Comparison of ENCODE assay signal across 2 cellular contexts in the genomic region with DNA sequence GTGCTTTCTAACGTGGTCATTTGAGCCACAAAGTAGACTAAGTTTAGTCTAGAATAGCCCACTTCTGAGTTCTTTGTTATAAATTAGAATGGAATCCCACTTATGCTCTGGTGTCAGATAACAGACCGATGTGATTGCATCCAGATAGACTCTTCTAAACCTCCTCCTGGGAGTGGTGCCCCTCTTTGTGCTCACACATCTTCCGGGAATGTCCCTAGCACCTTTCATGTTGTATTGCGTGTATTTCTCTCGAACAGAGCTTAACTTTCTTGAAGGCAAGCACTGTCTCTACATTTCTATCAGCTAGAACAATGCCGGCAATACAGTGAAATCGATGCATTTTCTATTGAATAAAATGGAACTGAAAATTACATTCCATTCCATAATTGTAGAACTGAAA.
TF ChIP-seq lines count a peak whose summit lies in the region.

No MANE protein-coding gene starts in this region.

TF ChIP-seq in Ishikawa, 13 proteins besides CTCF, POLR2A, EP300 and RAD21:
- TF ChIP-seq NFIC (IDR thresholded peaks at IDR 0.05) (no peak), TEAD4 (IDR thresholded peaks at IDR 0.05) (peak; percentile 31; the same call in 1 of the 2 replicates)

TF ChIP-seq in H1, 55 proteins besides CTCF, POLR2A, EP300 and RAD21:
- 0 out of 2 replicates have a peak, but pooled peaks have one; percentile 42 for TF ChIP-seq TBP (IDR thresholded peaks at IDR 0.05; ENCODE audit: low read depth, low read length)
- TF ChIP-seq TEAD4 (IDR thresholded peaks at IDR 0.05; ENCODE audit: low read depth, low read length) = peak; percentile 60; the same call in 1 of the 2 replicates
- TF ChIP-seq, protein P1, sequence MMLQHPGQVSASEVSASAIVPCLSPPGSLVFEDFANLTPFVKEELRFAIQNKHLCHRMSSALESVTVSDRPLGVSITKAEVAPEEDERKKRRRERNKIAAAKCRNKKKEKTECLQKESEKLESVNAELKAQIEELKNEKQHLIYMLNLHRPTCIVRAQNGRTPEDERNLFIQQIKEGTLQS (IDR thresholded peaks at IDR 0.05; ENCODE audit: insufficient read depth, low read depth, low read length) = no peak
- TF ChIP-seq HDAC2 (IDR thresholded peaks at IDR 0.05; ENCODE audit: borderline replicate concordance in 1 of 2, low read depth in 2 of 2, low read length in 2 of 2) = peak; percentile 23 to 74; a peak in 1 of 4 replicates
- TF ChIP-seq HDAC6 (IDR thresholded peaks at IDR 0.05; ENCODE audit: low read depth, low read length) = no peak
- no peak for TF ChIP-seq SIRT6 (IDR thresholded peaks at IDR 0.05; ENCODE audit: low read length)
- no peak for TF ChIP-seq BCL11A (IDR thresholded peaks at IDR 0.05; ENCODE audit: low read depth in 2 of 2, low read length in 2 of 2)
- no peak for TF ChIP-seq JUND (IDR thresholded peaks at IDR 0.05; ENCODE audit: low read length)
- TF ChIP-seq, protein P2, sequence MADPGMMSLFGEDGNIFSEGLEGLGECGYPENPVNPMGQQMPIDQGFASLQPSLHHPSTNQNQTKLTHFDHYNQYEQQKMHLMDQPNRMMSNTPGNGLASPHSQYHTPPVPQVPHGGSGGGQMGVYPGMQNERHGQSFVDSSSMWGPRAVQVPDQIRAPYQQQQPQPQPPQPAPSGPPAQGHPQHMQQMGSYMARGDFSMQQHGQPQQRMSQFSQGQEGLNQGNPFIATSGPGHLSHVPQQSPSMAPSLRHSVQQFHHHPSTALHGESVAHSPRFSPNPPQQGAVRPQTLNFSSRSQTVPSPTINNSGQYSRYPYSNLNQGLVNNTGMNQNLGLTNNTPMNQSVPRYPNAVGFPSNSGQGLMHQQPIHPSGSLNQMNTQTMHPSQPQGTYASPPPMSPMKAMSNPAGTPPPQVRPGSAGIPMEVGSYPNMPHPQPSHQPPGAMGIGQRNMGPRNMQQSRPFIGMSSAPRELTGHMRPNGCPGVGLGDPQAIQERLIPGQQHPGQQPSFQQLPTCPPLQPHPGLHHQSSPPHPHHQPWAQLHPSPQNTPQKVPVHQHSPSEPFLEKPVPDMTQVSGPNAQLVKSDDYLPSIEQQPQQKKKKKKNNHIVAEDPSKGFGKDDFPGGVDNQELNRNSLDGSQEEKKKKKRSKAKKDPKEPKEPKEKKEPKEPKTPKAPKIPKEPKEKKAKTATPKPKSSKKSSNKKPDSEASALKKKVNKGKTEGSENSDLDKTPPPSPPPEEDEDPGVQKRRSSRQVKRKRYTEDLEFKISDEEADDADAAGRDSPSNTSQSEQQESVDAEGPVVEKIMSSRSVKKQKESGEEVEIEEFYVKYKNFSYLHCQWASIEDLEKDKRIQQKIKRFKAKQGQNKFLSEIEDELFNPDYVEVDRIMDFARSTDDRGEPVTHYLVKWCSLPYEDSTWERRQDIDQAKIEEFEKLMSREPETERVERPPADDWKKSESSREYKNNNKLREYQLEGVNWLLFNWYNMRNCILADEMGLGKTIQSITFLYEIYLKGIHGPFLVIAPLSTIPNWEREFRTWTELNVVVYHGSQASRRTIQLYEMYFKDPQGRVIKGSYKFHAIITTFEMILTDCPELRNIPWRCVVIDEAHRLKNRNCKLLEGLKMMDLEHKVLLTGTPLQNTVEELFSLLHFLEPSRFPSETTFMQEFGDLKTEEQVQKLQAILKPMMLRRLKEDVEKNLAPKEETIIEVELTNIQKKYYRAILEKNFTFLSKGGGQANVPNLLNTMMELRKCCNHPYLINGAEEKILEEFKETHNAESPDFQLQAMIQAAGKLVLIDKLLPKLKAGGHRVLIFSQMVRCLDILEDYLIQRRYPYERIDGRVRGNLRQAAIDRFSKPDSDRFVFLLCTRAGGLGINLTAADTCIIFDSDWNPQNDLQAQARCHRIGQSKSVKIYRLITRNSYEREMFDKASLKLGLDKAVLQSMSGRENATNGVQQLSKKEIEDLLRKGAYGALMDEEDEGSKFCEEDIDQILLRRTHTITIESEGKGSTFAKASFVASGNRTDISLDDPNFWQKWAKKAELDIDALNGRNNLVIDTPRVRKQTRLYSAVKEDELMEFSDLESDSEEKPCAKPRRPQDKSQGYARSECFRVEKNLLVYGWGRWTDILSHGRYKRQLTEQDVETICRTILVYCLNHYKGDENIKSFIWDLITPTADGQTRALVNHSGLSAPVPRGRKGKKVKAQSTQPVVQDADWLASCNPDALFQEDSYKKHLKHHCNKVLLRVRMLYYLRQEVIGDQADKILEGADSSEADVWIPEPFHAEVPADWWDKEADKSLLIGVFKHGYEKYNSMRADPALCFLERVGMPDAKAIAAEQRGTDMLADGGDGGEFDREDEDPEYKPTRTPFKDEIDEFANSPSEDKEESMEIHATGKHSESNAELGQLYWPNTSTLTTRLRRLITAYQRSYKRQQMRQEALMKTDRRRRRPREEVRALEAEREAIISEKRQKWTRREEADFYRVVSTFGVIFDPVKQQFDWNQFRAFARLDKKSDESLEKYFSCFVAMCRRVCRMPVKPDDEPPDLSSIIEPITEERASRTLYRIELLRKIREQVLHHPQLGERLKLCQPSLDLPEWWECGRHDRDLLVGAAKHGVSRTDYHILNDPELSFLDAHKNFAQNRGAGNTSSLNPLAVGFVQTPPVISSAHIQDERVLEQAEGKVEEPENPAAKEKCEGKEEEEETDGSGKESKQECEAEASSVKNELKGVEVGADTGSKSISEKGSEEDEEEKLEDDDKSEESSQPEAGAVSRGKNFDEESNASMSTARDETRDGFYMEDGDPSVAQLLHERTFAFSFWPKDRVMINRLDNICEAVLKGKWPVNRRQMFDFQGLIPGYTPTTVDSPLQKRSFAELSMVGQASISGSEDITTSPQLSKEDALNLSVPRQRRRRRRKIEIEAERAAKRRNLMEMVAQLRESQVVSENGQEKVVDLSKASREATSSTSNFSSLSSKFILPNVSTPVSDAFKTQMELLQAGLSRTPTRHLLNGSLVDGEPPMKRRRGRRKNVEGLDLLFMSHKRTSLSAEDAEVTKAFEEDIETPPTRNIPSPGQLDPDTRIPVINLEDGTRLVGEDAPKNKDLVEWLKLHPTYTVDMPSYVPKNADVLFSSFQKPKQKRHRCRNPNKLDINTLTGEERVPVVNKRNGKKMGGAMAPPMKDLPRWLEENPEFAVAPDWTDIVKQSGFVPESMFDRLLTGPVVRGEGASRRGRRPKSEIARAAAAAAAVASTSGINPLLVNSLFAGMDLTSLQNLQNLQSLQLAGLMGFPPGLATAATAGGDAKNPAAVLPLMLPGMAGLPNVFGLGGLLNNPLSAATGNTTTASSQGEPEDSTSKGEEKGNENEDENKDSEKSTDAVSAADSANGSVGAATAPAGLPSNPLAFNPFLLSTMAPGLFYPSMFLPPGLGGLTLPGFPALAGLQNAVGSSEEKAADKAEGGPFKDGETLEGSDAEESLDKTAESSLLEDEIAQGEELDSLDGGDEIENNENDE (IDR thresholded peaks at IDR 0.05; ENCODE audit: insufficient replicate concordance, low read length) = peak; percentile 91
- peak; percentile 79 for TF ChIP-seq ASH2L (IDR thresholded peaks at IDR 0.05; ENCODE audit: low read length)
- TF ChIP-seq SRF (IDR thresholded peaks at IDR 0.05; ENCODE audit: low read depth, low read length) = no peak
- 0 out of 2 replicates have a peak, but pooled peaks have one; percentile 35 for TF ChIP-seq TAF1 (IDR thresholded peaks at IDR 0.05; ENCODE audit: low read depth, low read length)
- TF ChIP-seq RBBP5 (IDR thresholded peaks at IDR 0.05; ENCODE audit: borderline replicate concordance, low read depth, low read length) = 0 out of 2 replicates have a peak, but pooled peaks have one; percentile 59
- no peak for TF ChIP-seq CBX5 (IDR thresholded peaks at IDR 0.05; ENCODE audit: low read depth, low read length)
- TF ChIP-seq POU5F1 (IDR thresholded peaks at IDR 0.05; ENCODE audit: low read depth, low read length) = no peak
- no peak for TF ChIP-seq RFX5 (IDR thresholded peaks at IDR 0.05; ENCODE audit: borderline replicate concordance, low read depth, low read length)
- TF ChIP-seq CEBPB (IDR thresholded peaks at IDR 0.05; ENCODE audit: low read depth, low read length) = peak; percentile 21; the same call in 1 of the 2 replicates
- no peak for TF ChIP-seq BACH1 (IDR thresholded peaks at IDR 0.05; ENCODE audit: low read length)
- TF ChIP-seq EGR1 (IDR thresholded peaks at IDR 0.05; ENCODE audit: borderline replicate concordance, low read depth, low read length) = no peak
- 0 out of 2 replicates have a peak, but pooled peaks have one; percentile 15 for TF ChIP-seq SIX5 (IDR thresholded peaks at IDR 0.05; ENCODE audit: low read depth, low read length)
- TF ChIP-seq, protein P3, sequence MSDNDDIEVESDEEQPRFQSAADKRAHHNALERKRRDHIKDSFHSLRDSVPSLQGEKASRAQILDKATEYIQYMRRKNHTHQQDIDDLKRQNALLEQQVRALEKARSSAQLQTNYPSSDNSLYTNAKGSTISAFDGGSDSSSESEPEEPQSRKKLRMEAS (IDR thresholded peaks at IDR 0.05) = no peak
- TF ChIP-seq JUN (IDR thresholded peaks at IDR 0.05; ENCODE audit: low read depth, low read length) = no peak
- TF ChIP-seq KDM1A (IDR thresholded peaks at IDR 0.05; ENCODE audit: borderline replicate concordance, low read length) = no peak
- TF ChIP-seq, protein P4, sequence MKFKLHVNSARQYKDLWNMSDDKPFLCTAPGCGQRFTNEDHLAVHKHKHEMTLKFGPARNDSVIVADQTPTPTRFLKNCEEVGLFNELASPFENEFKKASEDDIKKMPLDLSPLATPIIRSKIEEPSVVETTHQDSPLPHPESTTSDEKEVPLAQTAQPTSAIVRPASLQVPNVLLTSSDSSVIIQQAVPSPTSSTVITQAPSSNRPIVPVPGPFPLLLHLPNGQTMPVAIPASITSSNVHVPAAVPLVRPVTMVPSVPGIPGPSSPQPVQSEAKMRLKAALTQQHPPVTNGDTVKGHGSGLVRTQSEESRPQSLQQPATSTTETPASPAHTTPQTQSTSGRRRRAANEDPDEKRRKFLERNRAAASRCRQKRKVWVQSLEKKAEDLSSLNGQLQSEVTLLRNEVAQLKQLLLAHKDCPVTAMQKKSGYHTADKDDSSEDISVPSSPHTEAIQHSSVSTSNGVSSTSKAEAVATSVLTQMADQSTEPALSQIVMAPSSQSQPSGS (IDR thresholded peaks at IDR 0.05; ENCODE audit: low read length) = peak; percentile 44; the same call in 1 of the 2 replicates
- TF ChIP-seq ZNF274 (IDR thresholded peaks at IDR 0.05; ENCODE audit: borderline replicate concordance, extremely low read depth, low read length) = no peak
- TF ChIP-seq SP1 (IDR thresholded peaks at IDR 0.05; ENCODE audit: low read depth, low read length) = peak; percentile 65; the same call in 1 of the 2 replicates
- no peak for TF ChIP-seq KDM5A (IDR thresholded peaks at IDR 0.05; ENCODE audit: low read length)
- no peak for TF ChIP-seq SP4 (IDR thresholded peaks at IDR 0.05; ENCODE audit: low read length)
- TF ChIP-seq GABPA (IDR thresholded peaks at IDR 0.05; ENCODE audit: borderline replicate concordance, insufficient read depth, low read length) = no peak
- TF ChIP-seq CTBP2 (IDR thresholded peaks at IDR 0.05; ENCODE audit: borderline replicate concordance, insufficient read depth, insufficient read length, low read length) = no peak
- TF ChIP-seq EZH2 (IDR thresholded peaks at IDR 0.05; ENCODE audit: low read depth, low read length, severe bottlenecking) = no peak
- TF ChIP-seq KDM4A (IDR thresholded peaks at IDR 0.05; ENCODE audit: low read depth, low read length, severe bottlenecking) = no peak
- peak; percentile 49 for TF ChIP-seq NANOG (IDR thresholded peaks at IDR 0.05; ENCODE audit: insufficient read depth, low read depth, low read length, poor library complexity, severe bottlenecking)
- TF ChIP-seq CHD1 (IDR thresholded peaks at IDR 0.05; ENCODE audit: low read depth, low read length) = no peak
- no peak for TF ChIP-seq RNF2 (IDR thresholded peaks at IDR 0.05; ENCODE audit: borderline replicate concordance, low read depth, low read length, missing control alignments, poor library complexity, severe bottlenecking)
- TF ChIP-seq TCF12 (IDR thresholded peaks at IDR 0.05; ENCODE audit: low read depth, low read length) = no peak
- no peak; the same call in 1 of the 2 replicates for TF ChIP-seq CHD2 (IDR thresholded peaks at IDR 0.05; ENCODE audit: low read length)
- no peak for TF ChIP-seq GTF2F1 (IDR thresholded peaks at IDR 0.05; ENCODE audit: borderline replicate concordance, low read depth, low read length)
- TF ChIP-seq MAFK (IDR thresholded peaks at IDR 0.05; ENCODE audit: low read depth, low read length) = no peak
- no peak for TF ChIP-seq CBX8 (IDR thresholded peaks at IDR 0.05; ENCODE audit: borderline replicate concordance, low read depth, low read length)
- TF ChIP-seq POLR2AphosphoS5 (IDR thresholded peaks at IDR 0.05; ENCODE audit: low read depth, low read length) = no peak; the same call in 1 of the 2 replicates
